8 cellular contexts compared by ENCODE assay signal in genomic region chr10:124152781-124153600, GRCh38. TPM values are rescaled to one million over a fixed set of nuclear protein-coding genes. Genes with fewer than 3 reads are reported as not detected.
DNase-seq lines count a peak whose midpoint lies in the region; ATAC-seq and TF ChIP-seq lines count a peak whose summit lies in the region.

No MANE protein-coding gene starts in this region.

- peak overlapping the region; percentile 81 for H3K27ac ChIP-seq in psoas muscle

- intact Hi-C loops in psoas muscle (cut with DNase I): loop anchor here in 1 of 2 donors (5.0 kb wide), 1 partner anchor 61 kb away; the partner anchor contains the start of gene CHST15

- no peaks in the 10 kb centered on the region for H3K9me3 ChIP-seq in psoas muscle

- no peaks in the 10 kb centered on the region for H3K36me3 ChIP-seq in psoas muscle (ENCODE audit: insufficient read depth in 1 of 2, low read depth in 1 of 2)

- H3K27me3 ChIP-seq in psoas muscle (ENCODE audit: insufficient read depth in 3 of 3, low read length in 2 of 3): no peaks in the 10 kb centered on the region

- peaks cover 45% of the 10 kb centered on the region for H3K4me1 ChIP-seq in psoas muscle

- no peak for TF ChIP-seq CTCF in psoas muscle (IDR thresholded peaks at IDR 0.05)

- WGBS in psoas muscle, 3 donors: 36 to 51% (median 39%) methylated on average over 22 to 25 of the region's 25 CpGs

- peak; percentile 95 for DNase-seq in A172 (ENCODE audit: low spot score)
- peak; percentile 88 for DNase-seq in NCI-H510A (lab: John Stamatoyannopoulos, UW)
- peak; percentile 56 to 63 for DNase-seq in activated T-cell treated with anti-CD3 and anti-CD28 coated beads, Interleukin-2, amount 50 U/mL, for 48 hours
- DNase-seq in germinal center (ENCODE audit: low spot score): peak; percentile 60
- peak; percentile 51 to 67 for DNase-seq in psoas muscle
- no peak for DNase-seq in activated gamma-delta T cell (lab: John Stamatoyannopoulos, UW)

- ATAC-seq in GM18870 (IDR thresholded peaks at IDR 0.05; ENCODE audit: unreplicated experiment) (peak; percentile 76), HG03139 (IDR thresholded peaks at IDR 0.05; ENCODE audit: unreplicated experiment) (peak; percentile 72), psoas muscle (peak; percentile 73 to 82 (median 76))

- no peak overlapping the region for H3K4me3 ChIP-seq in psoas muscle

RNA-seq across cellular contexts. Expression of gene CHST15, which starts 59.6 kb away (rescaled TPM):
- 2.4 and 2.5 TPM in 2 replicates for total RNA-seq in A172 (2014; rRNA removed; shearing (Covaris generic))
- total RNA-seq in psoas muscle: 10 to 100 TPM in 2 of 4 donors, 1 to 10 TPM in 2; 3.6 to 39.2 (median 12.1) TPM
- polyA plus RNA-seq in psoas muscle: 10 to 100 TPM in 2 of 3 donors, 1 to 10 TPM in 1; 7.2 to 15.6 (median 10.4) TPM
